ENCODE assay signal across 22 cellular contexts in genomic region chr6:107711412-107711811, GRCh38.
"Had no signal": no experiment of that assay in that cellular context is flagged by ENCODE, and none has a peak within 500 bp of the region (broad histone marks: within the 10 kb centered on the region; RNA-seq: fewer than 3 reads in every experiment).

No MANE protein-coding gene starts in this region.

- H3K4me1 ChIP-seq: body of pancreas, right lobe of liver had no signal

- ATAC-seq: body of pancreas, gastrocnemius medialis, left lobe of liver, right lobe of liver had no signal

- H3K4me3 ChIP-seq: body of pancreas, gastrocnemius medialis, lung, ovary, right lobe of liver, testis had no signal

- H3K27ac Mint-ChIP-seq: activated CD4-positive, alpha-beta memory T cell treated with anti-CD3 and anti-CD28 coated beads for 36 hours; mesothelial cell of epicardium; T-helper 1 cell treated with Interleukin-12 subunit alpha and Interleukin-12 subunit beta and Interleukin-4 antibody, amounts not matched to agents 30 μg/mL and 1 μg/mL, for 36 hours; type B pancreatic cell had no signal

- H3K27me3 ChIP-seq: body of pancreas, gastrocnemius medialis, ovary, right lobe of liver, testis had no signal

- H3K4me3 Mint-ChIP-seq: activated CD4-positive, alpha-beta memory T cell treated with anti-CD3 and anti-CD28 coated beads for 36 hours; mesothelial cell of epicardium; T-helper 1 cell treated with Interleukin-12 subunit alpha and Interleukin-12 subunit beta and Interleukin-4 antibody, amounts not matched to agents 30 μg/mL and 1 μg/mL, for 36 hours had no signal

- H3K27ac ChIP-seq: body of pancreas, gastrocnemius medialis, ovary, right lobe of liver, testis, VCaP had no signal

- H3K9me3 ChIP-seq: body of pancreas, gastrocnemius medialis, ovary, right lobe of liver, testis had no signal

- H3K27me3 Mint-ChIP-seq: activated CD4-positive, alpha-beta memory T cell treated with anti-CD3 and anti-CD28 coated beads for 36 hours; activated naive CD8-positive, alpha-beta T cell treated with anti-CD3 and anti-CD28 coated beads, Interleukin-2, amount 10 ng/mL, durations not matched to agents 7 days and 5 days had no signal

- H3K9me3 Mint-ChIP-seq: activated CD4-positive, alpha-beta memory T cell treated with anti-CD3 and anti-CD28 coated beads for 36 hours; activated naive CD8-positive, alpha-beta T cell treated with anti-CD3 and anti-CD28 coated beads, Interleukin-2, amount 10 ng/mL, durations not matched to agents 7 days and 5 days; mesothelial cell of epicardium; type B pancreatic cell had no signal

- H3K36me3 Mint-ChIP-seq: activated CD4-positive, alpha-beta memory T cell treated with anti-CD3 and anti-CD28 coated beads for 36 hours; mesothelial cell of epicardium; type B pancreatic cell had no signal

- DNase-seq: activated CD4-positive, alpha-beta memory T cell treated with anti-CD3 and anti-CD28 coated beads for 36 hours; activated CD4-positive, CD25-positive, alpha-beta regulatory T cell treated with anti-CD3 and anti-CD28 coated beads, Interleukin-2, amount 50 U/mL, for 72 hours; activated effector memory CD4-positive, alpha-beta T cell treated with Interleukin-2 at 50 U/mL for 16 hours; activated naive CD8-positive, alpha-beta T cell treated with anti-CD3 and anti-CD28 coated beads, Interleukin-2, amount 10 ng/mL, durations not matched to agents 7 days and 5 days; activated T-cell treated with anti-CD3 and anti-CD28 coated beads, Interleukin-2, amount 50 U/mL, for 1 hour; body of pancreas; caudate nucleus; erythroblast; gastrocnemius medialis; head of caudate nucleus; kidney; ovary; right lobe of liver; small intestine; stimulated activated CD4-positive, alpha-beta T cell treated with anti-CD3 and anti-CD28 coated beads, Interleukin-4, amount 100 ng/mL, for 1 hour; testis had no signal

- H3K36me3 ChIP-seq: gastrocnemius medialis, ovary, right lobe of liver had no signal
